18 cellular contexts compared by ENCODE assay signal in genomic region chr12:42742691-42743090, GRCh38.
DNase-seq lines count a peak whose midpoint lies in the region; ATAC-seq and TF ChIP-seq lines count a peak whose summit lies in the region.
"Had no signal": no experiment of that assay in that cellular context is flagged by ENCODE, and none has a peak within 500 bp of the region (broad histone marks: within the 10 kb centered on the region; RNA-seq: fewer than 3 reads in every experiment).

No MANE protein-coding gene starts in this region.

- H3K4me3 ChIP-seq in choroid plexus epithelial cell (ENCODE audit: low read depth, low read length) = no peak overlapping the region
- H3K4me3 ChIP-seq in mesodermal cell (ENCODE audit: extremely low read depth, insufficient read depth, low read length, poor library complexity, severe bottlenecking) = no peak overlapping the region
- no peak overlapping the region for H3K4me3 ChIP-seq in smooth muscle cell
- H3K4me3 ChIP-seq: esophagus squamous epithelium had no signal

- H3K9ac ChIP-seq in smooth muscle cell (ENCODE audit: low read depth) = peak overlapping the region; percentile 19

- no peaks in the 10 kb centered on the region for H4K20me1 ChIP-seq in smooth muscle cell (ENCODE audit: low read depth)

- H3K4me2 ChIP-seq in smooth muscle cell = peak overlapping the region; percentile 74

- no peaks in the 10 kb centered on the region for H3K36me3 Mint-ChIP-seq in activated T-helper 17 cell treated with anti-CD3 and anti-CD28 coated beads, Interleukin-2, amount 50 U/mL, for 72 hours (ENCODE audit: low read depth)

- peaks cover 8% of the 10 kb centered on the region for H3K9me3 Mint-ChIP-seq in activated T-helper 17 cell treated with anti-CD3 and anti-CD28 coated beads, Interleukin-2, amount 50 U/mL, for 72 hours

- CTCF ChIA-PET in RWPE1 (lab: Yijun Ruan, JAX) = interaction anchor here (0.6 kb wide), 1 partner anchor 104 kb away, joined by 3 read pairs; no protein-coding TSS in a partner anchor

- no peaks in the 10 kb centered on the region for H3K79me2 ChIP-seq in smooth muscle cell (ENCODE audit: low read depth)

- 57% methylated on average over 2 of the region's 5 CpGs; no CpG with 5 or more reads in 1 of the 2 experiments for WGBS in mesodermal cell (ENCODE audit: insufficient coverage in 2 of 2), 2 experiments
- 69% methylated on average over 5 of the region's 5 CpGs for WGBS in smooth muscle cell (ENCODE audit: low lambda C conversion rate)

- no peaks in the 10 kb centered on the region for H3K27me3 Mint-ChIP-seq in activated T-helper 17 cell treated with anti-CD3 and anti-CD28 coated beads, Interleukin-2, amount 50 U/mL, for 72 hours
- H3K27me3 Mint-ChIP-seq: activated CD4-positive, alpha-beta T cell treated with anti-CD3 and anti-CD28 coated beads for 36 hours; stimulated activated naive CD8-positive, alpha-beta T cell treated with anti-CD3 and anti-CD28 coated beads, Interleukin-15, amount 100 ng/mL, for 72 hours had no signal

- POLR2A ChIA-PET in RWPE1 (lab: Yijun Ruan, JAX; ENCODE audit: low non-redundant PET) = no interaction called here

- DNase-seq in NCI-H460 (ENCODE audit: extremely low read depth, low read depth) = peak; percentile 98
- DNase-seq in choroid plexus epithelial cell (ENCODE audit: low read depth) = peak; percentile 44
- DNase-seq in smooth muscle cell (lab: John Stamatoyannopoulos, UW; ENCODE audit: unreplicated experiment) = no peak
- no peak for DNase-seq in RWPE1 (ENCODE audit: low spot score)
- DNase-seq in UCSD-AML1 (lab: John Stamatoyannopoulos, UW; ENCODE audit: unreplicated experiment) = no peak
- DNase-seq: activated CD4-positive, alpha-beta T cell treated with anti-CD3 and anti-CD28 coated beads for 36 hours; central memory CD4-positive, alpha-beta T cell; effector CD8-positive, alpha-beta T cell; esophagus squamous epithelium; glutamatergic neuron; H9; NCI-H2029 treated with DMSO at 0.1 percent for 48 hours; NCI-H526; retina; stimulated activated naive CD8-positive, alpha-beta T cell treated with anti-CD3 and anti-CD28 coated beads, Interleukin-15, amount 100 ng/mL, for 72 hours had no signal

- H3K36me3 ChIP-seq in mesodermal cell (ENCODE audit: control insufficient read depth, insufficient read depth, low read length) (no peaks in the 10 kb centered on the region), smooth muscle cell (ENCODE audit: low read depth) (no peaks in the 10 kb centered on the region)
- H3K36me3 ChIP-seq: esophagus squamous epithelium had no signal

- peak overlapping the region; percentile 77 for H3K27ac ChIP-seq in mesodermal cell (ENCODE audit: low read depth, low read length, severe bottlenecking)
- peak overlapping the region; percentile 66 for H3K27ac ChIP-seq in smooth muscle cell (ENCODE audit: low read depth)
- no peak overlapping the region for H3K27ac ChIP-seq in RWPE1

- H3K27me3 ChIP-seq in smooth muscle cell (ENCODE audit: low read depth) = no peaks in the 10 kb centered on the region
- H3K27me3 ChIP-seq: esophagus squamous epithelium had no signal

- H2AFZ ChIP-seq in smooth muscle cell (ENCODE audit: low read depth) = no peak overlapping the region

- peaks cover 12% of the 10 kb centered on the region for H3K9me3 ChIP-seq in mesodermal cell (ENCODE audit: control insufficient read depth, low read length)
- no peaks in the 10 kb centered on the region for H3K9me3 ChIP-seq in smooth muscle cell (replicated peaks; ENCODE audit: low read depth)

- ATAC-seq in activated T-helper 17 cell treated with anti-CD3 and anti-CD28 coated beads, Interleukin-2, amount 50 U/mL, for 72 hours (replicated peaks) = no peak
- ATAC-seq: activated CD4-positive, alpha-beta T cell treated with anti-CD3 and anti-CD28 coated beads for 36 hours; SK-N-SH treated with all-trans-retinoic acid at 6 μM for 48 hours; stimulated activated naive CD8-positive, alpha-beta T cell treated with anti-CD3 and anti-CD28 coated beads, Interleukin-15, amount 100 ng/mL, for 72 hours had no signal

- TF ChIP-seq CTCF in choroid plexus epithelial cell (conservative IDR thresholded peaks at IDR 0.05; ENCODE audit: low read depth, low read length) = no peak
- no peak for TF ChIP-seq CTCF in smooth muscle cell (IDR thresholded peaks at IDR 0.05; ENCODE audit: borderline replicate concordance, insufficient read depth, poor library complexity, severe bottlenecking)
- TF ChIP-seq CTCF in RWPE1 (conservative IDR thresholded peaks at IDR 0.05; ENCODE audit: low read depth) = no peak

- peaks cover 9% of the 10 kb centered on the region for H3F3A ChIP-seq in smooth muscle cell (ENCODE audit: low read depth)

- H3K4me1 Mint-ChIP-seq in activated T-helper 17 cell treated with anti-CD3 and anti-CD28 coated beads, Interleukin-2, amount 50 U/mL, for 72 hours = no peaks in the 10 kb centered on the region
- H3K4me1 Mint-ChIP-seq: activated CD4-positive, alpha-beta T cell treated with anti-CD3 and anti-CD28 coated beads for 36 hours; stimulated activated naive CD8-positive, alpha-beta T cell treated with anti-CD3 and anti-CD28 coated beads, Interleukin-15, amount 100 ng/mL, for 72 hours had no signal

- H3K4me3 Mint-ChIP-seq in activated T-helper 17 cell treated with anti-CD3 and anti-CD28 coated beads, Interleukin-2, amount 50 U/mL, for 72 hours = no peak overlapping the region
- H3K4me3 Mint-ChIP-seq: activated CD4-positive, alpha-beta T cell treated with anti-CD3 and anti-CD28 coated beads for 36 hours; H9; stimulated activated naive CD8-positive, alpha-beta T cell treated with anti-CD3 and anti-CD28 coated beads, Interleukin-15, amount 100 ng/mL, for 72 hours had no signal

- H3K4me1 ChIP-seq in mesodermal cell (ENCODE audit: control insufficient read depth, insufficient read depth, low read length, poor library complexity, severe bottlenecking) (peaks cover 38% of the 10 kb centered on the region), smooth muscle cell (ENCODE audit: low read depth) (peaks cover 5% of the 10 kb centered on the region)

- H3K27ac Mint-ChIP-seq in activated T-helper 17 cell treated with anti-CD3 and anti-CD28 coated beads, Interleukin-2, amount 50 U/mL, for 72 hours = no peak overlapping the region
- H3K27ac Mint-ChIP-seq: activated CD4-positive, alpha-beta T cell treated with anti-CD3 and anti-CD28 coated beads for 36 hours; H9; stimulated activated naive CD8-positive, alpha-beta T cell treated with anti-CD3 and anti-CD28 coated beads, Interleukin-15, amount 100 ng/mL, for 72 hours had no signal

Comparison
In these comparisons a context has a peak if more than half of its experiments do, and no peak if none do; other contexts are left out.
1. DNase-seq: peak in NCI-H460 (single experiment) and choroid plexus epithelial cell (single experiment); none in smooth muscle cell (single experiment), RWPE1 (single experiment) and UCSD-AML1 (single experiment).